Comparison of ENCODE assay signal across 8 cellular contexts in genomic region chr6:149318581-149319286, GRCh38. TPM values are rescaled to one million over a fixed set of nuclear protein-coding genes. Genes with fewer than 3 reads are reported as not detected.
DNase-seq lines count a peak whose midpoint lies in the region; ATAC-seq and TF ChIP-seq lines count a peak whose summit lies in the region.

No MANE protein-coding gene starts in this region.

- no peak for TF ChIP-seq CTCF in SU-DHL-6 (IDR thresholded peaks at IDR 0.05; ENCODE audit: insufficient read depth, low read length, poor library complexity, severe bottlenecking)
- TF ChIP-seq CTCF in epithelial cell of proximal tubule (conservative IDR thresholded peaks at IDR 0.05; ENCODE audit: low read depth, low read length), result no peak

- H3K79me2 ChIP-seq in SU-DHL-6 (ENCODE audit: insufficient read depth, low read length), result peaks cover 53% of the 10 kb centered on the region

- H3K9me2 ChIP-seq in SU-DHL-6 (replicated peaks; ENCODE audit: insufficient read depth, low read length), result no peaks in the 10 kb centered on the region

- peak overlapping the region; percentile 74 for H3K4me2 ChIP-seq in SU-DHL-6 (ENCODE audit: low read depth, low read length, poor library complexity, severe bottlenecking)

- peaks cover 44% of the 10 kb centered on the region for H3K4me1 ChIP-seq in neuron (ENCODE audit: insufficient read depth, low read length)

- H2AFZ ChIP-seq in SU-DHL-6 (ENCODE audit: low read depth, low read length, severe bottlenecking) (no peak overlapping the region), neuron (ENCODE audit: low read depth, low read length) (no peak overlapping the region)

- peak overlapping the region; percentile 96 for H3K9ac ChIP-seq in SU-DHL-6 (ENCODE audit: low read length)

- peak; percentile 14 for DNase-seq in stimulated activated CD4-positive, alpha-beta T cell treated with anti-CD3 and anti-CD28 coated beads, Interleukin-15, amount 100 ng/mL, for 24 hours
- DNase-seq in stimulated activated CD4-positive, alpha-beta T cell treated with anti-CD3 and anti-CD28 coated beads, Interleukin-4, amount 100 ng/mL, for 4 hours, result no peak
- DNase-seq in epithelial cell of proximal tubule (ENCODE audit: low read depth) (no peak), NCI-H2029 (lab: John Stamatoyannopoulos, UW) (no peak)

- H3K4me3 ChIP-seq in SU-DHL-6 (ENCODE audit: insufficient read depth, low read length, poor library complexity, severe bottlenecking) (peak overlapping the region; percentile 70), epithelial cell of proximal tubule (ENCODE audit: low read depth, low read length) (peak overlapping the region; percentile 83), neuron (ENCODE audit: low read length) (peak overlapping the region; percentile 59)

- no peak overlapping the region for H3K27ac ChIP-seq in SU-DHL-6 (ENCODE audit: low read depth, low read length)

- H3K9me3 ChIP-seq in SU-DHL-6 (ENCODE audit: insufficient read depth, low read length) (no peaks in the 10 kb centered on the region), neuron (ENCODE audit: low read length) (no peaks in the 10 kb centered on the region)

- H3K36me3 ChIP-seq in SU-DHL-6 (ENCODE audit: low read length) (no peaks in the 10 kb centered on the region), neuron (ENCODE audit: insufficient read depth, low read length) (no peaks in the 10 kb centered on the region)

- ATAC-seq in HG03039 (IDR thresholded peaks at IDR 0.05; ENCODE audit: unreplicated experiment), result peak; percentile 4
- no peak for ATAC-seq in GM19455 (IDR thresholded peaks at IDR 0.05; ENCODE audit: unreplicated experiment)

- H3F3A ChIP-seq in SU-DHL-6 (ENCODE audit: insufficient read depth), result peaks cover 17% of the 10 kb centered on the region

- H4K20me1 ChIP-seq in SU-DHL-6 (ENCODE audit: low read depth, low read length), result peaks cover 44% of the 10 kb centered on the region

- H3K27me3 ChIP-seq in SU-DHL-6 (ENCODE audit: low read length) (no peaks in the 10 kb centered on the region), neuron (ENCODE audit: insufficient read depth, low read length) (no peaks in the 10 kb centered on the region)

RNA-seq across cellular contexts. Expression of gene TAB2, which starts 1.2 kb away (rescaled TPM):
- total RNA-seq in epithelial cell of proximal tubule, result 16.9 and 18.7 TPM in 2 replicates
